19 cellular contexts compared by ENCODE assay signal in the genomic region with DNA sequence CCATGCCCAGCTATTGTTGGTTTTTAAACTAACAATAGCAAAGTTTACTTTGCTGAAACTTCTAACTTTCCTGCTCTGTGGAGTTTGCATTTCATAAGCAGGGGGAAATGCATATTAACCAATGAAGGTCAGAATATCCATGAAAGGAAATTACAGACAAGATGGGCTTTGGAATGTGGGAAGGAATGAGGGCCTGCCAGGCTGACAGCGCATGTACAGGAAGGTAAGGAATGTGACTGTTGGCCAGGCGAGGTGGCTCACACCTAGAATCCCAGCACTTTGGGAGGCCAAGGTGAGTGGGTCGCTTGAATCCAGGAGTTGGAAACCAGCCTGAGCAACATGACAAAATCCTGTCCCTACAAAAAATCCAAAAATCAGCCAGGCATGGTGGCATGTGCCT.
"Had no signal": no experiment of that assay in that cellular context is flagged by ENCODE, and none has a peak within 500 bp of the region (broad histone marks: within the 10 kb centered on the region; RNA-seq: fewer than 3 reads in every experiment).

No MANE protein-coding gene starts in this region.

- H3K9me3 Mint-ChIP-seq: naive thymus-derived CD8-positive, alpha-beta T cell had no signal

- ATAC-seq: body of pancreas; left colon; mucosa of descending colon; naive thymus-derived CD8-positive, alpha-beta T cell; psoas muscle; sciatic nerve; stimulated activated naive CD8-positive, alpha-beta T cell treated with anti-CD3 and anti-CD28 coated beads, Interleukin-15, Interleukin-2, amounts not matched to agents 100 U/mL and 50 U/mL, for 24 hours had no signal

- H3K27me3 Mint-ChIP-seq: naive thymus-derived CD8-positive, alpha-beta T cell had no signal

- H3K4me3 Mint-ChIP-seq: naive thymus-derived CD8-positive, alpha-beta T cell had no signal

- H3K9me3 ChIP-seq: body of pancreas, mucosa of descending colon, psoas muscle, spleen, suprapubic skin had no signal

- DNase-seq: activated CD4-positive, alpha-beta T cell treated with anti-CD3 and anti-CD28 coated beads for 48 hours; activated gamma-delta T cell treated with Interleukin-2 at 50 U/mL for 16 hours; activated T-cell treated with anti-CD3 and anti-CD28 coated beads for 4 hours; body of pancreas; central memory CD4-positive, alpha-beta T cell; cortex of kidney; effector memory CD4-positive, alpha-beta T cell; hypothalamus; left colon; mucosa of descending colon; naive thymus-derived CD8-positive, alpha-beta T cell; psoas muscle; spleen; stimulated activated CD4-positive, alpha-beta T cell treated with anti-CD3 and anti-CD28 coated beads, Interleukin-2, amount 100 ng/mL, for 24 hours; stimulated activated naive CD8-positive, alpha-beta T cell treated with anti-CD3 and anti-CD28 coated beads, Interleukin-15, Interleukin-2, amounts not matched to agents 100 U/mL and 50 U/mL, for 24 hours; T1000 had no signal

- H3K27ac ChIP-seq: body of pancreas, psoas muscle, suprapubic skin, VCaP had no signal

- H3K4me1 ChIP-seq: body of pancreas, psoas muscle, spleen, suprapubic skin had no signal

- H3K27me3 ChIP-seq: body of pancreas, spleen, suprapubic skin had no signal
